In the genomic region with DNA sequence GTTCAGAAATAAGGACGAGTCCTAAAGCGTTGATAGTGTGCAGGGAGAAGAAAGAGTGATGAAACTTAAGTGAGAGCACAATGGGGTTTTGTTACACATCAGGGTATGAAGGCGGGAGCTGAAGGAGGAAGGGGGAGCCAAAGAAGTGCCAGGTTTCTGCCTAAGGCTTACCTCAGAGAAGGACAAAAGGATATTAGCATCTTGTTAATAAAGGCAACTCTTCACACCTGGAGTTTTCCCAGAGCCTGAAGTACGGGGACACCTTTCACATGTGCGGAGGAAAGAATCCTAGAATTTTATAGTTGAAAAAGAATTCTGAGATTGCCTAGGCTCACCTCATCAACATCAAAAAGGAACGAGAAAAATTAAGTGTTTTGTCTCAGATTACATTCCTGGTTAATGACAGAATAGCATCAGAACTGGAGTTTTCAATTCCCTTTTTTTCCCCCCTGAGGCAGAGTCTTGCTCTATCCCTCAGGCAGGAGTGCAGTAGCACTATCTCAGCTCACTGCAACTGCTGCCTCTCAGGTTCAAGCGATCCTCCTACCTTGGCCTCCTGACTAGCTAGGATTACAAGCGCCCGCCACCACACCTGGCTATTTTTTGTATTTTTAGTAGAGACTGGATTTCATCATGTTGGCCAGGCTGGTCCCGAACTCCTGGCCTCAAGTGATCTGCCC, we compare ENCODE assay signal across 27 cellular contexts. TPM values are rescaled to one million over a fixed set of nuclear protein-coding genes. Genes with fewer than 3 reads are reported as not detected.
DNase-seq lines count a peak whose midpoint lies in the region; ATAC-seq, FAIRE-seq and TF ChIP-seq lines count a peak whose summit lies in the region.
"Had no signal": no experiment of that assay in that cellular context is flagged by ENCODE, and none has a peak within 500 bp of the region (broad histone marks: within the 10 kb centered on the region; RNA-seq: fewer than 3 reads in every experiment).

No MANE protein-coding gene starts in this region.

- peak overlapping the region; percentile 34 for H3K4me3 Mint-ChIP-seq in CD4-positive, alpha-beta T cell
- H3K4me3 Mint-ChIP-seq in astrocyte (ENCODE audit: unreplicated experiment) = no peak overlapping the region
- H3K4me3 Mint-ChIP-seq in CD8-positive, alpha-beta memory T cell = peak overlapping the region in 1 of 7 donors; percentile 50
- H3K4me3 Mint-ChIP-seq: activated CD4-positive, alpha-beta T cell treated with anti-CD3 and anti-CD28 coated beads for 36 hours; activated CD8-positive, alpha-beta memory T cell treated with anti-CD3 and anti-CD28 coated beads, Interleukin-2, amount 10 ng/mL, durations not matched to agents 7 days and 5 days; CD4-positive, CD25-positive, alpha-beta regulatory T cell; mesothelial cell of epicardium; type B pancreatic cell had no signal

- FAIRE-seq in astrocyte (lab: Jason Lieb, UNC) = no peak

- TF ChIP-seq POLR2A in lower leg skin (IDR thresholded peaks at IDR 0.05) = no peak

- in situ Hi-C loops in HAP-1 (cut with MboI; ENCODE audit: low sequenced_read_pairs) = no loop called here

- H3K36me3 ChIP-seq in HAP-1 (replicated peaks) (peaks cover 2% of the 10 kb centered on the region; the same call in 1 of the 2 replicates), astrocyte (ENCODE audit: insufficient read depth, low read length) (no peaks in the 10 kb centered on the region), SJCRH30 (0 out of 2 replicates have a peak, but pooled peaks cover 3% of the 10 kb centered on the region)
- H3K36me3 ChIP-seq in CD8-positive, alpha-beta memory T cell (ENCODE audit: insufficient read depth, low read length) = no peaks in the 10 kb centered on the region
- H3K36me3 ChIP-seq: cardiac muscle cell, esophagus squamous epithelium, neutrophil had no signal

- H3K27me3 Mint-ChIP-seq in CD4-positive, alpha-beta T cell = no peaks in the 10 kb centered on the region
- H3K27me3 Mint-ChIP-seq in astrocyte (ENCODE audit: low read depth, unreplicated experiment) = no peaks in the 10 kb centered on the region
- no peaks in the 10 kb centered on the region for H3K27me3 Mint-ChIP-seq in CD8-positive, alpha-beta memory T cell
- H3K27me3 Mint-ChIP-seq: activated CD4-positive, alpha-beta T cell treated with anti-CD3 and anti-CD28 coated beads for 36 hours; activated CD8-positive, alpha-beta memory T cell treated with anti-CD3 and anti-CD28 coated beads, Interleukin-2, amount 10 ng/mL, durations not matched to agents 7 days and 5 days; type B pancreatic cell had no signal

- CTCF ChIA-PET in CD4-positive, alpha-beta T cell (lab: Charles Lee) = no interaction called here
- CTCF ChIA-PET in CD8-positive, alpha-beta memory T cell (lab: Charles Lee) = no interaction called here

- intact Hi-C loops in CD4-positive, alpha-beta T cell (cut with DNase I, micrococcal nuclease) = no loop called here
- intact Hi-C loops in lower leg skin (cut with DNase I; ENCODE audit: low total_unique reads) = no loop called here

- H3K4me1 Mint-ChIP-seq in CD4-positive, alpha-beta T cell (ENCODE audit: low read depth) = peaks cover 15% of the 10 kb centered on the region
- peaks cover 6% of the 10 kb centered on the region for H3K4me1 Mint-ChIP-seq in astrocyte (ENCODE audit: low read depth, unreplicated experiment)
- H3K4me1 Mint-ChIP-seq in CD8-positive, alpha-beta memory T cell = peaks cover 14 to 16% (median 15%) of the 10 kb centered on the region in 3 donors

- H3K4me3 ChIP-seq in HAP-1 (no peak overlapping the region), astrocyte (ENCODE audit: insufficient read depth, low read depth, low read length) (no peak overlapping the region), lower leg skin (ENCODE audit: low read depth, poor library complexity, severe bottlenecking) (no peak overlapping the region), SJCRH30 (no peak overlapping the region)
- no peak overlapping the region for H3K4me3 ChIP-seq in CD8-positive, alpha-beta memory T cell (ENCODE audit: low read length)
- H3K4me3 ChIP-seq: cardiac muscle cell, esophagus squamous epithelium had no signal

- H3K9ac ChIP-seq in astrocyte (ENCODE audit: low read length) = no peak overlapping the region

- no peaks in the 10 kb centered on the region for H3K9me3 ChIP-seq in CD4-positive, alpha-beta T cell (ENCODE audit: control insufficient read depth, low read length)
- no peaks in the 10 kb centered on the region for H3K9me3 ChIP-seq in HAP-1
- H3K9me3 ChIP-seq in astrocyte (ENCODE audit: insufficient read depth, low read depth, low read length) = no peaks in the 10 kb centered on the region
- no peaks in the 10 kb centered on the region for H3K9me3 ChIP-seq in CD8-positive, alpha-beta memory T cell (ENCODE audit: low read length)
- H3K9me3 ChIP-seq in SJCRH30 (replicated peaks) = no peaks in the 10 kb centered on the region
- H3K9me3 ChIP-seq: esophagus squamous epithelium, neutrophil had no signal

- no peaks in the 10 kb centered on the region for H3K27me3 ChIP-seq in CD4-positive, alpha-beta T cell (ENCODE audit: control insufficient read depth, insufficient read depth, low read length)
- H3K27me3 ChIP-seq in HAP-1 (ENCODE audit: low read depth) (no peaks in the 10 kb centered on the region), astrocyte (ENCODE audit: insufficient read depth, low read length) (no peaks in the 10 kb centered on the region), SJCRH30 (no peaks in the 10 kb centered on the region)
- H3K27me3 ChIP-seq in CD8-positive, alpha-beta memory T cell (ENCODE audit: insufficient read depth, low read length, poor library complexity, severe bottlenecking) = no peaks in the 10 kb centered on the region
- H3K27me3 ChIP-seq: cardiac muscle cell, esophagus squamous epithelium had no signal

- peaks cover 27% of the 10 kb centered on the region for H3K79me2 ChIP-seq in astrocyte (ENCODE audit: insufficient read depth, low read length)

- ATAC-seq in CD4-positive, alpha-beta T cell (ENCODE audit: poor library complexity) = no peak
- ATAC-seq in GM21360 (IDR thresholded peaks at IDR 0.05; ENCODE audit: unreplicated experiment) = no peak
- ATAC-seq: activated CD4-positive, alpha-beta T cell treated with anti-CD3 and anti-CD28 coated beads for 36 hours; activated CD8-positive, alpha-beta memory T cell treated with anti-CD3 and anti-CD28 coated beads, Interleukin-2, amount 10 ng/mL, durations not matched to agents 7 days and 5 days had no signal

- DNase-seq in CD4-positive, alpha-beta T cell = no peak
- peak; percentile 21 to 32 for DNase-seq in HAP-1 (ENCODE audit: low spot score in 2 of 2)
- no peak for DNase-seq in astrocyte (ENCODE audit: low read depth)
- DNase-seq in left kidney (ENCODE audit: low read depth, low spot score) = peak; percentile 24
- DNase-seq in lower leg skin (ENCODE audit: low spot score in 2 of 2) = no peak
- no peak for DNase-seq in CD8-positive, alpha-beta memory T cell
- DNase-seq in SJCRH30 = no peak
- DNase-seq: ACHN; activated CD4-positive, alpha-beta T cell treated with anti-CD3 and anti-CD28 coated beads for 36 hours; activated CD8-positive, alpha-beta memory T cell treated with anti-CD3 and anti-CD28 coated beads, Interleukin-2, amount 10 ng/mL, durations not matched to agents 7 days and 5 days; activated effector memory CD4-positive, alpha-beta T cell treated with Interleukin-2 at 50 U/mL for 16 hours; CD4-positive, CD25-positive, alpha-beta regulatory T cell; DMS79 treated with DMSO at 0.1 percent for 48 hours; esophagus squamous epithelium; glutamatergic neuron; GOT3; islet precursor cell; NCI-H1048; NCI-H526 treated with DMSO at 0.1 percent for 48 hours; OCI-M1; SIG-M5; stimulated activated naive CD4-positive, alpha-beta T cell had no signal

- H2AFZ ChIP-seq in astrocyte (ENCODE audit: low read depth, low read length) = no peak overlapping the region

- H3K36me3 Mint-ChIP-seq in CD4-positive, alpha-beta T cell (ENCODE audit: low read depth) = peaks cover 9% of the 10 kb centered on the region
- no peaks in the 10 kb centered on the region for H3K36me3 Mint-ChIP-seq in astrocyte (ENCODE audit: low read depth, unreplicated experiment)
- peaks cover 0 to 4% (median 0%) of the 10 kb centered on the region in 3 donors for H3K36me3 Mint-ChIP-seq in CD8-positive, alpha-beta memory T cell
- H3K36me3 Mint-ChIP-seq: activated CD8-positive, alpha-beta memory T cell treated with anti-CD3 and anti-CD28 coated beads, Interleukin-2, amount 10 ng/mL, durations not matched to agents 7 days and 5 days; CD4-positive, CD25-positive, alpha-beta regulatory T cell; mesothelial cell of epicardium; type B pancreatic cell had no signal

- 80 to 88% methylated on average over 10 of the region's 10 CpGs for WGBS in lower leg skin, 2 donors

- peaks cover 15% of the 10 kb centered on the region for H4K20me1 ChIP-seq in astrocyte (ENCODE audit: insufficient read depth, low read length)

- no peak overlapping the region for H3K27ac Mint-ChIP-seq in CD4-positive, alpha-beta T cell
- H3K27ac Mint-ChIP-seq in astrocyte (ENCODE audit: unreplicated experiment) = no peak overlapping the region
- no peak overlapping the region for H3K27ac Mint-ChIP-seq in CD8-positive, alpha-beta memory T cell
- H3K27ac Mint-ChIP-seq: activated CD4-positive, alpha-beta T cell treated with anti-CD3 and anti-CD28 coated beads for 36 hours; activated CD8-positive, alpha-beta memory T cell treated with anti-CD3 and anti-CD28 coated beads, Interleukin-2, amount 10 ng/mL, durations not matched to agents 7 days and 5 days; CD4-positive, CD25-positive, alpha-beta regulatory T cell; mesothelial cell of epicardium; type B pancreatic cell had no signal

- no peaks in the 10 kb centered on the region for H3K9me3 Mint-ChIP-seq in CD4-positive, alpha-beta T cell
- H3K9me3 Mint-ChIP-seq in astrocyte (ENCODE audit: unreplicated experiment) = no peaks in the 10 kb centered on the region
- H3K9me3 Mint-ChIP-seq in CD8-positive, alpha-beta memory T cell = no peaks in the 10 kb centered on the region
- H3K9me3 Mint-ChIP-seq: CD4-positive, CD25-positive, alpha-beta regulatory T cell; type B pancreatic cell had no signal

- H3K4me1 ChIP-seq in HAP-1 (peaks cover 29% of the 10 kb centered on the region), astrocyte (ENCODE audit: insufficient read depth, low read length) (peaks cover 9% of the 10 kb centered on the region), SJCRH30 (peaks cover 9% of the 10 kb centered on the region)
- H3K4me1 ChIP-seq in CD8-positive, alpha-beta memory T cell (ENCODE audit: insufficient read depth, low read length) = peaks cover 13% of the 10 kb centered on the region

- no peak for TF ChIP-seq CTCF in CD4-positive, alpha-beta T cell (IDR thresholded peaks at IDR 0.05)
- TF ChIP-seq CTCF in astrocyte (IDR thresholded peaks at IDR 0.05; ENCODE audit: insufficient read depth, low read depth, low read length) (no peak), lower leg skin (IDR thresholded peaks at IDR 0.05) (no peak)

- H3K27ac ChIP-seq in CD4-positive, alpha-beta T cell (ENCODE audit: low read depth, low read length) = no peak overlapping the region
- H3K27ac ChIP-seq in astrocyte (ENCODE audit: low read depth, low read length) (no peak overlapping the region), SJCRH30 (no peak overlapping the region)
- no peak overlapping the region for H3K27ac ChIP-seq in CD8-positive, alpha-beta memory T cell (ENCODE audit: low read depth, low read length)
- H3K27ac ChIP-seq: cardiac muscle cell, esophagus squamous epithelium, neutrophil had no signal

- POLR2A ChIA-PET in CD4-positive, alpha-beta T cell (lab: Charles Lee) = no interaction called here
- POLR2A ChIA-PET in CD8-positive, alpha-beta memory T cell (lab: Charles Lee) = interaction anchor here (1.2 kb wide), 1 partner anchor 24 kb away, joined by 3 read pairs; no protein-coding TSS in a partner anchor

- peak overlapping the region; percentile 24 for H3K4me2 ChIP-seq in astrocyte (ENCODE audit: low read length)

RNA-seq across cellular contexts. Expression of a gene that starts 2.2 kb away (rescaled TPM):
- 1 to 10 TPM; 7.9 to 8.8 TPM for total RNA-seq in CD4-positive, alpha-beta T cell
- 18.3 and 26.3 TPM in 2 replicates for total RNA-seq in astrocyte
- total RNA-seq in lower leg skin = 10 to 100 TPM; 22.8 to 30.0 (median 28.3) TPM
- total RNA-seq in CD8-positive, alpha-beta memory T cell = 10 to 100 TPM; 12.9 to 13.9 TPM
- polyA plus RNA-seq in CD8-positive, alpha-beta memory T cell = 13.7 TPM
- 26.2 and 26.8 TPM in 2 replicates for total RNA-seq in SJCRH30 (2014; rRNA removed; shearing (Covaris generic))

Comparison
In these comparisons a context has a peak if more than half of its experiments do, and no peak if none do; other contexts are left out.
1. DNase-seq: peak in HAP-1 (2 of 2) and left kidney (single experiment); none in CD4-positive, alpha-beta T cell (0 of 10), astrocyte (single experiment), lower leg skin (0 of 2), CD8-positive, alpha-beta memory T cell (0 of 5) and SJCRH30 (0 of 2).